ENCODE assay signal across 8 cellular contexts in genomic region chr18:33210575-33211189, GRCh38.
DNase-seq lines count a peak whose midpoint lies in the region; ATAC-seq, FAIRE-seq and TF ChIP-seq lines count a peak whose summit lies in the region.

No MANE protein-coding gene starts in this region.

- no peak overlapping the region for H2BK15ac ChIP-seq in H1 (ENCODE audit: low read length)

- POLR2A ChIA-PET in H1 (lab: Charles Lee; ENCODE audit: partially characterized antibody), result no interaction called here

- intact Hi-C loops in prostate gland (cut with DNase I), result no loop called here

- H3K4me1 ChIP-seq in DND-41 (ENCODE audit: insufficient read depth, low read length) (no peaks in the 10 kb centered on the region), H1 (replicated peaks in 1 of 4; ENCODE audit: control insufficient read depth in 3 of 4, insufficient read depth in 4 of 4, low read length in 3 of 4) (no peaks in the 10 kb centered on the region), prostate gland (replicated peaks) (no peaks in the 10 kb centered on the region)

- no peak overlapping the region for H3K4me3 ChIP-seq in DND-41 (ENCODE audit: low read depth in 1 of 2, low read length in 2 of 2)
- no peak overlapping the region for H3K4me3 ChIP-seq in H1 (ENCODE audit: extremely low read depth in 1 of 4, insufficient read depth in 2 of 4, low read depth in 3 of 4, low read length in 4 of 4)
- no peak overlapping the region for H3K4me3 ChIP-seq in prostate gland

- H3K9me3 ChIP-seq in DND-41 (ENCODE audit: insufficient read depth, low read length, severe bottlenecking) (no peaks in the 10 kb centered on the region), H1 (ENCODE audit: insufficient read depth in 2 of 2, low read depth in 1 of 2, low read length in 1 of 2) (no peaks in the 10 kb centered on the region), prostate gland (no peaks in the 10 kb centered on the region)

- no peak overlapping the region for H2BK120ac ChIP-seq in H1 (replicated peaks; ENCODE audit: low read depth, low read length)

- no peak overlapping the region for H2BK20ac ChIP-seq in H1 (ENCODE audit: low read length)

- no peak overlapping the region for H3K9ac ChIP-seq in DND-41 (ENCODE audit: low read depth, low read length)
- H3K9ac ChIP-seq in H1 (replicated peaks in 1 of 4; ENCODE audit: extremely low read depth in 1 of 4, low read depth in 3 of 4, low read length in 3 of 4), result no peak overlapping the region

- H3K36me3 ChIP-seq in DND-41 (ENCODE audit: insufficient read depth, low read length) (no peaks in the 10 kb centered on the region), H1 (ENCODE audit: control insufficient read depth in 2 of 4, insufficient read depth in 4 of 4, low read length in 3 of 4) (no peaks in the 10 kb centered on the region), prostate gland (no peaks in the 10 kb centered on the region)

- H3K27me3 ChIP-seq in DND-41 (ENCODE audit: insufficient read depth, low read length, poor library complexity) (no peaks in the 10 kb centered on the region), H1 (replicated peaks in 1 of 4; ENCODE audit: control insufficient read depth in 3 of 4, extremely low read depth in 1 of 4, insufficient read depth in 3 of 4, low read length in 3 of 4) (no peaks in the 10 kb centered on the region), prostate gland (replicated peaks; ENCODE audit: insufficient read depth) (no peaks in the 10 kb centered on the region)

- H3K79me1 ChIP-seq in H1 (ENCODE audit: low read depth, low read length), result no peaks in the 10 kb centered on the region

- no peak overlapping the region for H2AFZ ChIP-seq in DND-41 (ENCODE audit: low read depth, low read length)
- H2AFZ ChIP-seq in H1 (ENCODE audit: low read length), result no peak overlapping the region

- H2BK5ac ChIP-seq in H1 (ENCODE audit: low read depth, low read length), result no peak overlapping the region

- no peak overlapping the region for H4K5ac ChIP-seq in H1 (ENCODE audit: insufficient read length, low read depth, low read length)

- no peak overlapping the region for H2AK5ac ChIP-seq in H1 (ENCODE audit: low read depth, low read length)

- ATAC-seq in DND-41 (ENCODE audit: insufficient read depth, low read depth), result peak; percentile 65; the same call in 1 of the 3 replicates
- ATAC-seq in HG03469 (IDR thresholded peaks at IDR 0.05; ENCODE audit: unreplicated experiment), result peak; percentile 71
- no peak for ATAC-seq in HG03196 (IDR thresholded peaks at IDR 0.05; ENCODE audit: unreplicated experiment)
- ATAC-seq in GM21576 (IDR thresholded peaks at IDR 0.05; ENCODE audit: unreplicated experiment), result no peak

- peak; percentile 61 to 65 for TF ChIP-seq RAD21 in H1 (IDR thresholded peaks at IDR 0.05 in 1 of 2, conservative IDR thresholded peaks at IDR 0.05 in 1 of 2; ENCODE audit: low read depth in 2 of 2, low read length in 2 of 2)

- H4K20me1 ChIP-seq in DND-41 (ENCODE audit: insufficient read depth, low read length), result no peaks in the 10 kb centered on the region
- H4K20me1 ChIP-seq in H1 (replicated peaks in 1 of 2; ENCODE audit: control insufficient read depth in 1 of 2, insufficient read depth in 2 of 2, low read length in 2 of 2), result no peaks in the 10 kb centered on the region

- H4K8ac ChIP-seq in H1 (ENCODE audit: extremely low read depth, insufficient read depth, low read length), result no peak overlapping the region

- TF ChIP-seq CTCF in DND-41 (IDR thresholded peaks at IDR 0.05; ENCODE audit: borderline replicate concordance, extremely low read depth, low read length, poor library complexity, severe bottlenecking), result peak; percentile 78
- peak in 2 of 3 experiments; percentile 51 to 71; a peak in 2 of 4 replicates for TF ChIP-seq CTCF in H1 (IDR thresholded peaks at IDR 0.05; ENCODE audit: control extremely low read depth in 1 of 3, insufficient read depth in 1 of 3, low read depth in 1 of 3, low read length in 3 of 3)
- peak in 3 of 4 experiments; percentile 19 to 31 (median 22) for TF ChIP-seq CTCF in prostate gland (IDR thresholded peaks at IDR 0.05)

- H3K27ac ChIP-seq in DND-41 (ENCODE audit: low read length), result no peak overlapping the region
- H3K27ac ChIP-seq in H1 (ENCODE audit: low read depth, low read length), result no peak overlapping the region
- H3K27ac ChIP-seq in prostate gland, result no peak overlapping the region

- peak; percentile 58 for FAIRE-seq in H1 (lab: Jason Lieb, UNC)

- TF ChIP-seq EP300 in H1 (IDR thresholded peaks at IDR 0.05; ENCODE audit: borderline replicate concordance in 1 of 2, low read depth in 2 of 2, low read length in 2 of 2), result no peak

- H3K23me2 ChIP-seq in H1 (ENCODE audit: low read depth, low read length), result no peaks in the 10 kb centered on the region

- TF ChIP-seq POLR2A in H1 (IDR thresholded peaks at IDR 0.05; ENCODE audit: control extremely low read depth in 1 of 2, low read depth in 2 of 2, low read length in 2 of 2) (no peak), prostate gland (IDR thresholded peaks at IDR 0.05) (no peak)

- no peak overlapping the region for H3K14ac ChIP-seq in H1 (ENCODE audit: insufficient read length)

- 45% methylated on average over 6 of the region's 6 CpGs; no CpG with 5 or more reads in 1 of the 2 experiments for WGBS in H1 (ENCODE audit: extremely low coverage in 1 of 2, insufficient coverage in 1 of 2, insufficient read length in 1 of 2, insufficient replicate concordance in 2 of 2, low coverage in 1 of 2, low lambda C conversion rate in 2 of 2, missing lambda C conversion rate in 1 of 2), 2 experiments
- 34% methylated on average over 6 of the region's 6 CpGs for WGBS in prostate gland

- CTCF ChIA-PET in H1 (lab: Charles Lee; ENCODE audit: partially characterized antibody), result interaction anchor here (0.7 to 3.6 kb wide), 17 partner anchors 9 to 333 kb away, joined by 3 to 35 read pairs (median 4); no protein-coding TSS in a partner anchor

- H4K91ac ChIP-seq in H1 (replicated peaks; ENCODE audit: insufficient read length, low read length), result no peak overlapping the region

- no peak overlapping the region for H3K56ac ChIP-seq in H1 (replicated peaks; ENCODE audit: insufficient read length, low read depth, low read length)

- no peak overlapping the region for H3K4me2 ChIP-seq in DND-41 (ENCODE audit: insufficient read depth, low read length)
- no peak overlapping the region for H3K4me2 ChIP-seq in H1 (ENCODE audit: insufficient read depth in 1 of 2, low read depth in 2 of 2, low read length in 2 of 2)

- H3K79me2 ChIP-seq in DND-41 (ENCODE audit: insufficient read depth, low read length) (no peaks in the 10 kb centered on the region), H1 (ENCODE audit: control insufficient read depth in 1 of 2, insufficient read depth in 2 of 2, low read length in 2 of 2) (no peaks in the 10 kb centered on the region)

- DNase-seq in DND-41, result no peak
- peak; percentile 61 for DNase-seq in NCI-H82 treated with DMSO at 0.1 percent for 48 hours (lab: John Stamatoyannopoulos, UW; ENCODE audit: unreplicated experiment)
- no peak for DNase-seq in H1 (ENCODE audit: low read depth in 1 of 2, low spot score in 2 of 2)
- no peak for DNase-seq in prostate gland (ENCODE audit: low spot score)
- DNase-seq in NCI-H187 treated with DMSO at 0.1 percent for 48 hours (lab: John Stamatoyannopoulos, UW), result no peak

- H2BK12ac ChIP-seq in H1 (ENCODE audit: low read depth, low read length), result no peak overlapping the region

- H3K18ac ChIP-seq in H1 (ENCODE audit: extremely low read depth, low read length), result no peak overlapping the region

- no peak overlapping the region for H3K4ac ChIP-seq in H1 (replicated peaks; ENCODE audit: insufficient read length, low read depth, low read length)

- H3K23ac ChIP-seq in H1 (ENCODE audit: insufficient read length), result no peak overlapping the region

TF ChIP-seq in H1, 55 proteins besides CTCF, POLR2A, EP300 and RAD21:
- no peak for TF ChIP-seq EGR1 (IDR thresholded peaks at IDR 0.05; ENCODE audit: borderline replicate concordance, low read depth, low read length)
- TF ChIP-seq CBX5 (IDR thresholded peaks at IDR 0.05; ENCODE audit: low read depth, low read length), result no peak
- TF ChIP-seq TAF7 (optimal IDR thresholded peaks at IDR 0.05; ENCODE audit: borderline replicate concordance, low read depth, low read length), result no peak
- TF ChIP-seq MAFK (IDR thresholded peaks at IDR 0.05; ENCODE audit: low read depth, low read length), result no peak
- no peak for TF ChIP-seq EZH2 (IDR thresholded peaks at IDR 0.05; ENCODE audit: low read depth, low read length, severe bottlenecking)
- no peak for TF ChIP-seq CTBP2 (IDR thresholded peaks at IDR 0.05; ENCODE audit: borderline replicate concordance, insufficient read depth, insufficient read length, low read length)
- no peak for TF ChIP-seq ASH2L (IDR thresholded peaks at IDR 0.05; ENCODE audit: low read length)
- TF ChIP-seq CBX8 (IDR thresholded peaks at IDR 0.05; ENCODE audit: borderline replicate concordance, low read depth, low read length), result no peak
- no peak for TF ChIP-seq CHD2 (IDR thresholded peaks at IDR 0.05; ENCODE audit: low read length)

Comparison
In these comparisons a context has a peak if more than half of its experiments do, and no peak if none do; other contexts are left out.
1. ATAC-seq: peak in DND-41 (single experiment) and HG03469 (single experiment); none in HG03196 (single experiment) and GM21576 (single experiment).
2. CTCF ChIP-seq: peak in every context shown above with its lines; median percentile 78 in DND-41; 61 in H1; 22 in prostate gland.